14 cellular contexts compared by ENCODE assay signal in the genomic region with DNA sequence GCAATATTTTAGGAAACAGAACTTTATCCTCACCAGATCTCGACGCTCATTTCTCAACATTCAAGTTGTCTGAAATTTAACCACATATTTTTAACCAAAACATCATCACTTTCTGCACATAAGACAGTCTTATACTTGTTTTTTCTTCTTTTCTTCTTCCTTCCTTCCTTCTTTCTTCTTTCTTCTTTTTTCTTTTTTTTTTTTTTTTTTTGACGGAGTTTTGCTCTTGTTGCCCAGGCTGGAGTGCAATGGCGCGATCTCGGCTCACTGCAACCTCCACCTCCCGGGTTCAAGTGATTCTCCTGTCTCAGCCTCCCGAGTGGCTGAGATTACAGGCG. TPM values are rescaled to one million over a fixed set of nuclear protein-coding genes. Genes with fewer than 3 reads are reported as not detected.
"Had no signal": no experiment of that assay in that cellular context is flagged by ENCODE, and none has a peak within 500 bp of the region (broad histone marks: within the 10 kb centered on the region; RNA-seq: fewer than 3 reads in every experiment).

No MANE protein-coding gene starts in this region.

RNA-seq across cellular contexts. Expression of gene MCEMP1, which starts 2.3 kb away (rescaled TPM):
- total RNA-seq: activated B cell treated with CpG ODN at 0.5 μM for 24 hours; activated CD4-positive, alpha-beta memory T cell treated with anti-CD3 and anti-CD28 coated beads for 36 hours; activated naive CD4-positive, alpha-beta T cell treated with anti-CD3 and anti-CD28 coated beads for 36 hours; activated naive CD4-positive, alpha-beta T cell treated with anti-CD3 and anti-CD28 coated beads, Interleukin-2, amount 50 U/mL, for 72 hours; activated T-cell treated with anti-CD3 and anti-CD28 coated beads, Interleukin-2, amount 50 U/mL, for 4 hours; activated T-helper 1 cell treated with anti-CD3 and anti-CD28 coated beads, Interleukin-12 subunit alpha, Interleukin-12 subunit beta, Interleukin-2, Interleukin-4 antibody, amounts not matched to agents 30 ng/mL and 10 ng/mL and 1 ng/mL, durations not matched to agents 14 hours and 24 hours and 36 hours; astrocyte; body of pancreas; bronchial epithelial cell; LHCN-M2; M059J; RPMI7951; SJCRH30 had no signal
- polyA plus RNA-seq: SK-N-SH had no signal

RNA-seq across cellular contexts. Expression of gene RETN, which starts 5.8 kb away (rescaled TPM):
- total RNA-seq: activated B cell treated with CpG ODN at 0.5 μM for 24 hours; activated CD4-positive, alpha-beta memory T cell treated with anti-CD3 and anti-CD28 coated beads for 36 hours; activated naive CD4-positive, alpha-beta T cell treated with anti-CD3 and anti-CD28 coated beads for 36 hours; activated naive CD4-positive, alpha-beta T cell treated with anti-CD3 and anti-CD28 coated beads, Interleukin-2, amount 50 U/mL, for 72 hours; activated T-cell treated with anti-CD3 and anti-CD28 coated beads, Interleukin-2, amount 50 U/mL, for 4 hours; activated T-helper 1 cell treated with anti-CD3 and anti-CD28 coated beads, Interleukin-12 subunit alpha, Interleukin-12 subunit beta, Interleukin-2, Interleukin-4 antibody, amounts not matched to agents 30 ng/mL and 10 ng/mL and 1 ng/mL, durations not matched to agents 14 hours and 24 hours and 36 hours; astrocyte; body of pancreas; bronchial epithelial cell; LHCN-M2; M059J; RPMI7951; SJCRH30 had no signal
- polyA plus RNA-seq: SK-N-SH had no signal

RNA-seq across cellular contexts. Expression of gene FCER2, which starts 27.3 kb away (rescaled TPM):
- total RNA-seq: activated T-helper 1 cell treated with anti-CD3 and anti-CD28 coated beads, Interleukin-12 subunit alpha, Interleukin-12 subunit beta, Interleukin-2, Interleukin-4 antibody, amounts not matched to agents 30 ng/mL and 10 ng/mL and 1 ng/mL, durations not matched to agents 14 hours and 24 hours and 36 hours; astrocyte; body of pancreas; bronchial epithelial cell; LHCN-M2; M059J; RPMI7951; SJCRH30 had no signal
- polyA plus RNA-seq: SK-N-SH had no signal

RNA-seq across cellular contexts. Expression of gene STXBP2, which starts 37.7 kb away (rescaled TPM):
- total RNA-seq: SJCRH30 had no signal
